ENCODE assay signal across 8 cellular contexts in the genomic region with DNA sequence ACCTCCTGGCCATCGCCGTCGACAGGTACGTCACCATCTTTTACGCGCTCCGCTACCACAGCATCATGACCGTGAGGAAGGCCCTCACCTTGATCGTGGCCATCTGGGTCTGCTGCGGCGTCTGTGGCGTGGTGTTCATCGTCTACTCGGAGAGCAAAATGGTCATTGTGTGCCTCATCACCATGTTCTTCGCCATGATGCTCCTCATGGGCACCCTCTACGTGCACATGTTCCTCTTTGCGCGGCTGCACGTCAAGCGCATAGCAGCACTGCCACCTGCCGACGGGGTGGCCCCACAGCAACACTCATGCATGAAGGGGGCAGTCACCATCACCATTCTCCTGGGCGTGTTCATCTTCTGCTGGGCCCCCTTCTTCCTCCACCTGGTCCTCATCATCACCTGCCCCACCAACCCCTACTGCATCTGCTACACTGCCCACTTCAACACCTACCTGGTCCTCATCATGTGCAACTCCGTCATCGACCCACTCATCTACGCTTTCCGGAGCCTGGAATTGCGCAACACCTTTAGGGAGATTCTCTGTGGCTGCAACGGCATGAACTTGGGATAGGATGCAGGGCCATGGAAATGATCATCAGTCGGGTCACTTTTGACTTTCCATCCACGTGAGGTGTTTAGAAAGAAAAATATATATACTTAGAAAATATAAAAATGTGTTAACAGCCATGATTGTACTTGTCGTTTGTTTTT. TPM values are rescaled to one million over a fixed set of nuclear protein-coding genes. Genes with fewer than 3 reads are reported as not detected.
A peak's percentile ranks its signal among the peaks of the same experiment; 100 is the strongest.
DNase-seq lines count a peak whose midpoint lies in the region; ATAC-seq and TF ChIP-seq lines count a peak whose summit lies in the region.

No MANE protein-coding gene starts in this region.

- TF ChIP-seq POLR2A in GM18505 (IDR thresholded peaks at IDR 0.05; ENCODE audit: borderline replicate concordance, extremely low read depth, insufficient read depth, insufficient read length) = no peak

- peak; percentile 75 for DNase-seq in D341Med (ENCODE audit: low spot score)
- peak; percentile 7 for DNase-seq in GM19238 (ENCODE audit: insufficient read length, low spot score)
- DNase-seq in NOMO-1 treated with DMSO at 0.1 percent for 48 hours (lab: John Stamatoyannopoulos, UW; ENCODE audit: unreplicated experiment) = peak; percentile 46
- DNase-seq in epithelial cell of proximal tubule (ENCODE audit: low read depth) = no peak
- DNase-seq in stimulated activated CD8-positive, alpha-beta memory T cell treated with anti-CD3 and anti-CD28 coated beads, Interleukin-2, amount 100 ng/mL, for 48 hours (ENCODE audit: low read depth in 2 of 2) = peak; percentile 14 to 37
- DNase-seq in omental fat pad (ENCODE audit: low spot score) = no peak
- no peak for DNase-seq in posterior vena cava (ENCODE audit: low spot score)

- no peak overlapping the region for H3K4me3 ChIP-seq in epithelial cell of proximal tubule (ENCODE audit: low read depth, low read length)

- TF ChIP-seq CTCF in epithelial cell of proximal tubule (conservative IDR thresholded peaks at IDR 0.05; ENCODE audit: low read depth, low read length) (peak; percentile 43), omental fat pad (IDR thresholded peaks at IDR 0.05) (no peak)

- intact Hi-C loops in posterior vena cava (cut with DNase I) = no loop called here

- ATAC-seq in omental fat pad (ENCODE audit: low FRiP score) (no peak), GM18505 (IDR thresholded peaks at IDR 0.05; ENCODE audit: unreplicated experiment) (no peak)

RNA-seq across cellular contexts. Expression of a gene that starts 0.9 kb away (rescaled TPM):
- total RNA-seq in epithelial cell of proximal tubule (not detected in 2 replicates), omental fat pad (not detected), posterior vena cava (not detected)

Comparison
In these comparisons a context has a peak if more than half of its experiments do, and no peak if none do; other contexts are left out.
1. DNase-seq: peak in D341Med (single experiment), GM19238 (single experiment), NOMO-1 treated with DMSO at 0.1 percent for 48 hours (single experiment) and stimulated activated CD8-positive, alpha-beta memory T cell treated with anti-CD3 and anti-CD28 coated beads, Interleukin-2, amount 100 ng/mL, for 48 hours (2 of 2); none in epithelial cell of proximal tubule (single experiment), omental fat pad (single experiment) and posterior vena cava (single experiment).